8 cellular contexts compared by ENCODE assay signal in genomic region chr14:81982056-81982455, GRCh38.
"Had no signal": no experiment of that assay in that cellular context is flagged by ENCODE, and none has a peak within 500 bp of the region (broad histone marks: within the 10 kb centered on the region; RNA-seq: fewer than 3 reads in every experiment).

No MANE protein-coding gene starts in this region.

- H3K4me3 ChIP-seq: GM23248, HAP-1, K562 had no signal

- H3K27ac ChIP-seq: GM23248 had no signal

- H3K9me3 ChIP-seq: HAP-1 had no signal

- DNase-seq: GM23248, GOT3, H7, HFFc6, IMR-90 had no signal

- H3K36me3 ChIP-seq: HAP-1 had no signal

- H2AFZ ChIP-seq: GM23248 had no signal

- ATAC-seq: HCT116, K562 had no signal

- H3K9ac ChIP-seq: GM23248 had no signal

- H3K4me1 ChIP-seq: HAP-1 had no signal

- H3K27ac Mint-ChIP-seq: HFFc6 had no signal

- H3K4me3 Mint-ChIP-seq: HFFc6 had no signal
